In the genomic region with DNA sequence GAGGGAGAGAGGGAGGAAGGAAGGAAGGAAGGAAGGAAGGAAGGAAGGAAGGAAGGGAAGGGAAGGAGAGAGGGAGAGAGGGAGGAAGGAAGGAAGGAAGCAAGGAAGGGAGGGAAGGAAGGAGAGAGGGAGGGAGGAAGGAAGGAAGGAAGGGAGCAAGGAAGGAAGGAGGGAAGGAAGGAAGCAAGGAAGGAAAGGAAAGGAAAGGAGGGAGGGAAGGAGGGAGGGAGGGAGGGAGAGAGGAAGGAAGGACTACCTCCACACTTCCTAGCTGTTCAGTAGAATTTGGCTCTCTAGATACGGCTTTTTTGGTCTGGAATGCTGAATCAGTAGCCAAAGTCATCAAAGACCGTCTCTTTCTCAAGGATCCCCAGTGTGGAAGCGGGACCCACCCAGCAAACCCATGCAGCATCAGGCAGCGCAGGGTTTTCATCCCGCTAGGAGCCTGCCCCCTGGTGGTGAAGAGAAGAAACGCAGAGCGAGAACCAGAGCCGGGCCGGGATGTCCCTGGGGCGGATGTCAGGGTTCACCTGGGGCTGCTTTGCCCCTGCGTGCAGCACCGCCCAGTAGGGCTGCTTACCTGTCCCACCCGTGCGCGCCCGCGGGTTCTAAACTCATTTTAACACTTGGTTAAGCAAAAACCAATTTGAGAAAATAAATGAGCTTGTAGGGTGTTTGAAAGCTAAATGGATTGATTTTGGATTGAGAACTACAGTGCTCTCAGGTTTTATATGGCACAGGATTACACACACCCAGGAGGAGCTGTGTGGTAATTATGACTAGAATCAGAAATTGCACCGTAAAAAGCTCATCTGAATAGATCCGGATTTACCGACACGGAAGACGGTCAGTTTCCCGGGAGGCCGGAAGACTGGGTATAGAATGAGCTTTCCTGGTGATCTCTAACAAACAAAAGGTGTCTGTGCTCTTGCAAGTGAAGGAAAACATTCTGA, we compare ENCODE assay signal across 8 cellular contexts. TPM values are rescaled to one million over a fixed set of nuclear protein-coding genes. Genes with fewer than 3 reads are reported as not detected.
DNase-seq lines count a peak whose midpoint lies in the region; ATAC-seq, FAIRE-seq and TF ChIP-seq lines count a peak whose summit lies in the region.

No MANE protein-coding gene starts in this region.

- H3K4me3 Mint-ChIP-seq in activated CD4-positive, alpha-beta T cell treated with anti-CD3 and anti-CD28 coated beads, Interleukin-2, amount 10 ng/mL, durations not matched to agents 24 days and 14 days: no peak overlapping the region

- TF ChIP-seq CTCF in D721Med (IDR thresholded peaks at IDR 0.05; ENCODE audit: insufficient read depth, missing control alignments): peak; percentile 82

- no peak overlapping the region for H3K27ac Mint-ChIP-seq in activated CD4-positive, alpha-beta T cell treated with anti-CD3 and anti-CD28 coated beads, Interleukin-2, amount 10 ng/mL, durations not matched to agents 24 days and 14 days

- FAIRE-seq in D721Med (lab: Jason Lieb, UNC): no peak

- intact Hi-C loops in activated CD4-positive, alpha-beta T cell treated with anti-CD3 and anti-CD28 coated beads, Interleukin-2, amount 10 ng/mL, durations not matched to agents 24 days and 14 days (cut with micrococcal nuclease): loop anchor here (1.0 to 2.0 kb wide), 2 partner anchors 410 to 569 kb away; no protein-coding TSS in a partner anchor

- H3K27me3 Mint-ChIP-seq in activated CD4-positive, alpha-beta T cell treated with anti-CD3 and anti-CD28 coated beads, Interleukin-2, amount 10 ng/mL, durations not matched to agents 24 days and 14 days: peaks cover 32% of the 10 kb centered on the region

- ATAC-seq in GM18858 (IDR thresholded peaks at IDR 0.05; ENCODE audit: unreplicated experiment): no peak

- H3K4me1 Mint-ChIP-seq in activated CD4-positive, alpha-beta T cell treated with anti-CD3 and anti-CD28 coated beads, Interleukin-2, amount 10 ng/mL, durations not matched to agents 24 days and 14 days: peaks cover 2% of the 10 kb centered on the region

- H3K36me3 Mint-ChIP-seq in activated CD4-positive, alpha-beta T cell treated with anti-CD3 and anti-CD28 coated beads, Interleukin-2, amount 10 ng/mL, durations not matched to agents 24 days and 14 days (ENCODE audit: low read depth): no peaks in the 10 kb centered on the region

- H3K9me3 Mint-ChIP-seq in activated CD4-positive, alpha-beta T cell treated with anti-CD3 and anti-CD28 coated beads, Interleukin-2, amount 10 ng/mL, durations not matched to agents 24 days and 14 days: no peaks in the 10 kb centered on the region

- peak; percentile 75 for DNase-seq in D721Med (ENCODE audit: insufficient read length, low spot score)
- DNase-seq in GOT3 (lab: John Stamatoyannopoulos, UW): peak; percentile 11
- peak; percentile 14 for DNase-seq in NCI-H2171 (lab: John Stamatoyannopoulos, UW)
- peak; percentile 94 for DNase-seq in activated CD4-positive, alpha-beta T cell treated with anti-CD3 and anti-CD28 coated beads, Interleukin-2, amount 10 ng/mL, durations not matched to agents 24 days and 14 days
- peak; percentile 75 for DNase-seq in dermis blood vessel endothelial cell
- DNase-seq in medulla oblongata (ENCODE audit: extremely low spot score): peak; percentile 75
- peak; percentile 62 to 68 for DNase-seq in stimulated activated CD8-positive, alpha-beta memory T cell treated with anti-CD3 and anti-CD28 coated beads, Interleukin-2, amount 100 ng/mL, for 48 hours (ENCODE audit: low read depth in 2 of 2)

RNA-seq across cellular contexts. Expression of a gene that starts 48.1 kb away (rescaled TPM):
- 43.2 and 45.0 TPM in 2 replicates for total RNA-seq in activated CD4-positive, alpha-beta T cell treated with anti-CD3 and anti-CD28 coated beads, Interleukin-2, amount 10 ng/mL, durations not matched to agents 24 days and 14 days
- total RNA-seq in dermis blood vessel endothelial cell: 6.1 TPM in 2 replicates

Comparison
In these comparisons a context has a peak if more than half of its experiments do, and no peak if none do; other contexts are left out.
1. DNase-seq: peak in every context shown above with its lines; median percentile 94 in activated CD4-positive, alpha-beta T cell treated with anti-CD3 and anti-CD28 coated beads, Interleukin-2, amount 10 ng/mL, durations not matched to agents 24 days and 14 days; 75 in D721Med; 75 in dermis blood vessel endothelial cell; 75 in medulla oblongata; 65 in stimulated activated CD8-positive, alpha-beta memory T cell treated with anti-CD3 and anti-CD28 coated beads, Interleukin-2, amount 100 ng/mL, for 48 hours; 14 in NCI-H2171; 11 in GOT3.